ENCODE assay signal across 18 cellular contexts in the genomic region with DNA sequence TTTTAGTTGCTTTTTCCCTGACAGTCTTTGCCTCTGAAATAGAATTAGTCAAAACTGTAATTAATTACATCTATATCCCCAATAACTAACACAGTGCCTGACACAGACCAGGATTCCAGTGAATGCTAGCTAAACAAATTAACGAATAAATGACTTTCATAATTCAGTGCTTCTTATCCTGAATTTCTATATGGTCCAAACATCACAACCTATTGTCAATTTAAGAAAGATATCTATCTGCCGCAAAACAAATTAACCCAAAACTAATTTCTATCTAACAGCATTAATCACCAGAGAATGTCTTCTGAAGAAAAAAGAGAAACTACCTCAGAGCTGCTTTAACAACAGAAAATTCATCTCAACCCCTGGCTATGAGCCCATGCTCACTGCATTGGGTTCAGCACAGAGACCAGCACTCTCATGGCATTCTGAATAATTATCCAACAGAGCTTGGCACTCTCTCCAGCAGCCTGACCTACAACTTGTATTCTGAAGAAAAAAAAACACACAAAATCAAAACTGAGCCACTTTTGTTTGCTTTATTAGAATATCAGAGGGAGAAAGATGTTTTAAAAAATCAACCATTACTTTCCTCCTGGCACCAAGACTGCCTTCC.
"Had no signal": no experiment of that assay in that cellular context is flagged by ENCODE, and none has a peak within 500 bp of the region (broad histone marks: within the 10 kb centered on the region; RNA-seq: fewer than 3 reads in every experiment).

No MANE protein-coding gene starts in this region.

- H3K27me3 ChIP-seq: esophagus muscularis mucosa, foreskin keratinocyte, gastroesophageal sphincter, ovary, right lobe of liver, suprapubic skin, tibial artery had no signal

- H3K36me3 ChIP-seq: esophagus muscularis mucosa, gastroesophageal sphincter, ovary, right lobe of liver, suprapubic skin, tibial artery had no signal

- H3K9me3 ChIP-seq: esophagus muscularis mucosa, gastroesophageal sphincter, ovary, right lobe of liver, suprapubic skin, tibial artery had no signal

- H3K4me3 ChIP-seq: coronary artery, esophagus muscularis mucosa, gastroesophageal sphincter, ovary, right lobe of liver, suprapubic skin, tibial artery had no signal

- H3K4me1 ChIP-seq: esophagus muscularis mucosa, foreskin keratinocyte, gastroesophageal sphincter, right lobe of liver, suprapubic skin, tibial artery had no signal

- H3K27ac ChIP-seq: coronary artery, esophagus muscularis mucosa, foreskin keratinocyte, gastroesophageal sphincter, ovary, right lobe of liver, suprapubic skin, tibial artery had no signal

- ATAC-seq: foreskin keratinocyte; gastroesophageal sphincter; left lobe of liver; natural killer cell; right lobe of liver; stimulated activated naive B cell treated with anti-CD40 and anti-IgM and Interleukin-4, amounts not matched to agents 10 μg/mL and 1 μg/mL and 100 μg/mL, for 72 hours had no signal

- DNase-seq: dermis blood vessel endothelial cell; effector memory CD4-positive, alpha-beta T cell; foreskin keratinocyte; kidney; natural killer cell; occipital lobe; ovary; right lobe of liver; small intestine; stimulated activated CD4-positive, alpha-beta T cell treated with anti-CD3 and anti-CD28 coated beads, Interleukin-15, amount 100 ng/mL, for 24 hours; stimulated activated CD4-positive, alpha-beta T cell treated with anti-CD3 and anti-CD28 coated beads, Interleukin-2, amount 100 ng/mL, for 48 hours; stimulated activated naive B cell treated with anti-CD40 and anti-IgM and Interleukin-4, amounts not matched to agents 10 μg/mL and 1 μg/mL and 100 μg/mL, for 72 hours; tibial artery had no signal
